ENCODE assay signal across 11 cellular contexts in the genomic region with DNA sequence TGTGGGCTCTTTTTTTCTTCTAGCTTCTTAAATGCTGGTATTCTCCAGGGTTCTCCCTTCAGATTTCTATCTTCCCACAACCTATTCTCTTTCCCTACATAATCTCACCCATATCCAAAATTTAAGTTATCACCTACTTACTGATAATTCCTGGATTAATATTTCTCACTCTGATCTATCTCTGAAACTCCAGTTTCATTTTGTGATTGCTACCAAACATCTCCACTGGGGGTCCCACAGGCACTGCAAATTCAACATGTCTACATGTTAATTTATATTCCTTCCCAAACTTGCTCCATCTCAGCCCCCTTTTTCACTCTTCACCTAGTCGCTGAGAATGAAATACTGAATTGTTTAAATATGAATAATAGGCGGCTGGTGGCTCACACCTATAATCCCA. TPM values are rescaled to one million over a fixed set of nuclear protein-coding genes. Genes with fewer than 3 reads are reported as not detected.
DNase-seq lines count a peak whose midpoint lies in the region; ATAC-seq and TF ChIP-seq lines count a peak whose summit lies in the region.
"Had no signal": no experiment of that assay in that cellular context is flagged by ENCODE, and none has a peak within 500 bp of the region (broad histone marks: within the 10 kb centered on the region; RNA-seq: fewer than 3 reads in every experiment).

No MANE protein-coding gene starts in this region.

- H3K27me3 ChIP-seq in smooth muscle cell (ENCODE audit: low read depth), result no peaks in the 10 kb centered on the region
- no peaks in the 10 kb centered on the region for H3K27me3 ChIP-seq in psoas muscle (ENCODE audit: insufficient read depth in 3 of 3, low read length in 2 of 3)
- H3K27me3 ChIP-seq: SJCRH30, testis had no signal

- no peak overlapping the region for H3K9ac ChIP-seq in smooth muscle cell (ENCODE audit: low read depth)

- no peak overlapping the region for H3K4me2 ChIP-seq in smooth muscle cell

- peak; percentile 27 for TF ChIP-seq CTCF in NB4 (IDR thresholded peaks at IDR 0.05; ENCODE audit: low read depth, low read length)
- peak; percentile 13 for TF ChIP-seq CTCF in smooth muscle cell (IDR thresholded peaks at IDR 0.05; ENCODE audit: borderline replicate concordance, insufficient read depth, poor library complexity, severe bottlenecking)
- TF ChIP-seq CTCF in coronary artery (IDR thresholded peaks at IDR 0.05), result no peak
- TF ChIP-seq CTCF in psoas muscle (IDR thresholded peaks at IDR 0.05), result no peak

- no peaks in the 10 kb centered on the region for H3K36me3 ChIP-seq in smooth muscle cell (ENCODE audit: low read depth)
- H3K36me3 ChIP-seq in psoas muscle (ENCODE audit: insufficient read depth in 1 of 2, low read depth in 1 of 2), result no peaks in the 10 kb centered on the region
- H3K36me3 ChIP-seq: SJCRH30 had no signal

- H2AFZ ChIP-seq in smooth muscle cell (ENCODE audit: low read depth), result no peak overlapping the region

- H3K9me3 ChIP-seq in smooth muscle cell (replicated peaks; ENCODE audit: low read depth) (no peaks in the 10 kb centered on the region), psoas muscle (no peaks in the 10 kb centered on the region)
- H3K9me3 ChIP-seq: SJCRH30, testis had no signal

- intact Hi-C loops in psoas muscle (cut with DNase I), result loop anchor here in 1 of 2 donors (5.0 kb wide), 1 partner anchor 377 kb away; no protein-coding TSS in a partner anchor

- WGBS in smooth muscle cell (ENCODE audit: low lambda C conversion rate), result 92% methylated on average over 2 of the region's 2 CpGs
- whole genome bisulfite sequencing in psoas muscle, 3 donors, result 79 to 86% (median 85%) methylated on average over 2 of the region's 2 CpGs

- no peaks in the 10 kb centered on the region for H4K20me1 ChIP-seq in smooth muscle cell (ENCODE audit: low read depth)

- ATAC-seq in psoas muscle (no peak), GM18861 (IDR thresholded peaks at IDR 0.05; ENCODE audit: unreplicated experiment) (no peak)

- H3F3A ChIP-seq in smooth muscle cell (ENCODE audit: low read depth), result no peaks in the 10 kb centered on the region

- no peak overlapping the region for H3K27ac ChIP-seq in smooth muscle cell (ENCODE audit: low read depth)
- H3K27ac ChIP-seq in coronary artery, result no peak overlapping the region
- H3K27ac ChIP-seq in psoas muscle, result no peak overlapping the region
- H3K27ac ChIP-seq: SJCRH30, skin epidermis, testis had no signal

- H3K4me1 ChIP-seq in smooth muscle cell (ENCODE audit: low read depth) (no peaks in the 10 kb centered on the region), psoas muscle (no peaks in the 10 kb centered on the region)

- no peaks in the 10 kb centered on the region for H3K79me2 ChIP-seq in smooth muscle cell (ENCODE audit: low read depth)

- no peak for TF ChIP-seq POLR2A in NB4 (IDR thresholded peaks at IDR 0.05; ENCODE audit: extremely low read depth, insufficient read length)

- H3K4me3 ChIP-seq in NB4 (ENCODE audit: low read depth, low read length) (no peak overlapping the region), smooth muscle cell (no peak overlapping the region), coronary artery (no peak overlapping the region), psoas muscle (no peak overlapping the region)
- H3K4me3 ChIP-seq: SJCRH30, skin epidermis, testis had no signal

- peak; percentile 25 for DNase-seq in activated naive CD4-positive, alpha-beta T cell treated with anti-CD3 and anti-CD28 coated beads, Interleukin-2, amount 50 U/mL, for 16 hours
- no peak for DNase-seq in activated naive CD4-positive, alpha-beta T cell treated with Interleukin-2 at 50 U/mL for 16 hours
- DNase-seq in NB4 (ENCODE audit: low read depth) (no peak), smooth muscle cell (lab: John Stamatoyannopoulos, UW; ENCODE audit: unreplicated experiment) (no peak), coronary artery (ENCODE audit: low spot score) (no peak), psoas muscle (no peak)
- peak; percentile 15 for DNase-seq in central memory CD4-positive, alpha-beta T cell
- DNase-seq: testis had no signal

RNA-seq across cellular contexts. Expression of gene C1orf141, which starts 9.9 kb away (rescaled TPM):
- total RNA-seq in smooth muscle cell, result not detected in 2 replicates
- polyA plus RNA-seq in smooth muscle cell, result not detected in 2 replicates
- not detected for total RNA-seq in psoas muscle
- not detected for polyA plus RNA-seq in psoas muscle

RNA-seq across cellular contexts. Expression of gene IL23R, which starts 21.6 kb away (rescaled TPM):
- total RNA-seq in smooth muscle cell (not detected in 2 replicates), psoas muscle (not detected)
- polyA plus RNA-seq in smooth muscle cell (not detected in 2 replicates), psoas muscle (not detected)
- total RNA-seq: SJCRH30 had no signal

Comparison
In these comparisons a context has a peak if more than half of its experiments do, and no peak if none do; other contexts are left out.
1. DNase-seq: peak in activated naive CD4-positive, alpha-beta T cell treated with anti-CD3 and anti-CD28 coated beads, Interleukin-2, amount 50 U/mL, for 16 hours (single experiment) and central memory CD4-positive, alpha-beta T cell (single experiment); none in activated naive CD4-positive, alpha-beta T cell treated with Interleukin-2 at 50 U/mL for 16 hours (single experiment), NB4 (single experiment), smooth muscle cell (single experiment), coronary artery (single experiment) and psoas muscle (0 of 2).
2. CTCF ChIP-seq: peak in NB4 (single experiment) and smooth muscle cell (single experiment); none in coronary artery (single experiment) and psoas muscle (single experiment).